In genomic region chr3:133769536-133769935, GRCh38 we compare ENCODE assay signal across 27 cellular contexts.
"Had no signal": no experiment of that assay in that cellular context is flagged by ENCODE, and none has a peak within 500 bp of the region (broad histone marks: within the 10 kb centered on the region; RNA-seq: fewer than 3 reads in every experiment).

No MANE protein-coding gene starts in this region.

- DNase-seq: stimulated activated CD4-positive, alpha-beta T cell treated with anti-CD3 and anti-CD28 coated beads, Interleukin-2, amount 100 ng/mL, for 48 hours; stimulated activated CD4-positive, alpha-beta T cell treated with anti-CD3 and anti-CD28 coated beads, Interleukin-4, amount 100 ng/mL, for 1 hour; stimulated activated CD4-positive, alpha-beta T cell treated with anti-CD3 and anti-CD28 coated beads, Interleukin-4, amount 100 ng/mL, for 24 hours; stimulated activated CD4-positive, alpha-beta T cell treated with anti-CD3 and anti-CD28 coated beads, Interleukin-4, amount 100 ng/mL, for 4 hours; stimulated activated CD8-positive, alpha-beta memory T cell treated with anti-CD3 and anti-CD28 coated beads, Interleukin-4, amount 100 ng/mL, for 48 hours; stimulated activated naive B cell treated with anti-CD40 and anti-IgM and Interleukin-4, amounts not matched to agents 10 μg/mL and 1 μg/mL and 100 μg/mL, for 72 hours; stimulated activated naive CD4-positive, alpha-beta T cell; stimulated activated naive CD4-positive, alpha-beta T cell treated with Interleukin-2 at 50 U/mL for 16 hours; stimulated activated naive CD8-positive, alpha-beta T cell treated with anti-CD3 and anti-CD28 coated beads, Interleukin-15, amount 100 ng/mL, for 72 hours; stimulated activated naive CD8-positive, alpha-beta T cell treated with anti-CD3 and anti-CD28 coated beads, Interleukin-15, Interleukin-2, amounts not matched to agents 100 U/mL and 50 U/mL, for 24 hours; stomach; substantia nigra; testis; thyroid gland; tibial artery; transverse colon; trophoblast cell; upper lobe of left lung; upper lobe of right lung; uterus had no signal

- H3K4me1 ChIP-seq: stomach, testis, thyroid gland, tibial artery, transverse colon, upper lobe of left lung, upper lobe of right lung, uterus, vagina had no signal

- FAIRE-seq: urothelium cell line had no signal

- H3K4me3 ChIP-seq: stomach, suprapubic skin, testis, thoracic aorta, thyroid gland, tibial artery, tibial nerve, transverse colon, upper lobe of left lung, upper lobe of right lung, uterus, vagina had no signal

- ATAC-seq: stimulated activated effector memory CD8-positive, alpha-beta T cell treated with anti-CD3 and anti-CD28 coated beads, Interleukin-12 subunit alpha, Interleukin-12 subunit beta, amount 100 ng/mL, for 72 hours; stimulated activated memory B cell treated with anti-CD40 and anti-IgM and Interleukin-4, amounts not matched to agents 10 μg/mL and 1 μg/mL and 100 μg/mL, for 72 hours; stimulated activated naive B cell treated with anti-CD40 and anti-IgM and Interleukin-4, amounts not matched to agents 10 μg/mL and 1 μg/mL and 100 μg/mL, for 72 hours; stimulated activated naive CD8-positive, alpha-beta T cell treated with anti-CD3 and anti-CD28 coated beads, Interleukin-15, amount 100 ng/mL, for 72 hours; stimulated activated naive CD8-positive, alpha-beta T cell treated with anti-CD3 and anti-CD28 coated beads, Interleukin-15, Interleukin-2, amounts not matched to agents 100 U/mL and 50 U/mL, for 24 hours; upper lobe of right lung had no signal

- H3K36me3 ChIP-seq: stomach, suprapubic skin, thoracic aorta, thyroid gland, tibial artery, transverse colon, upper lobe of left lung, upper lobe of right lung, uterus, vagina had no signal

- H3K27ac ChIP-seq: stomach, suprapubic skin, testis, thoracic aorta, thyroid gland, tibial artery, tibial nerve, transverse colon, upper lobe of left lung, upper lobe of right lung, uterus, vagina had no signal

- H3K9me3 ChIP-seq: stomach, suprapubic skin, testis, thoracic aorta, thyroid gland, tibial artery, tibial nerve, transverse colon, upper lobe of left lung, upper lobe of right lung, uterus, vagina had no signal

- H3K27me3 ChIP-seq: stomach, suprapubic skin, testis, thyroid gland, tibial artery, tibial nerve, transverse colon, upper lobe of left lung, upper lobe of right lung, uterus, vagina had no signal
